In genomic region chr12:205026-205425, GRCh38 we compare ENCODE assay signal across 21 cellular contexts. TPM values are rescaled to one million over a fixed set of nuclear protein-coding genes. Genes with fewer than 3 reads are reported as not detected.
A peak's percentile ranks its signal among the peaks of the same experiment; 100 is the strongest.
DNase-seq lines count a peak whose midpoint lies in the region; ATAC-seq, FAIRE-seq and TF ChIP-seq lines count a peak whose summit lies in the region.
"Had no signal": no experiment of that assay in that cellular context is flagged by ENCODE, and none has a peak within 500 bp of the region (broad histone marks: within the 10 kb centered on the region; RNA-seq: fewer than 3 reads in every experiment).

No MANE protein-coding gene starts in this region.

- H3K4me3 Mint-ChIP-seq in WTC11 (peak overlapping the region; percentile 36), neural crest cell (peak overlapping the region; percentile 62)
- H3K4me3 Mint-ChIP-seq: CD4-positive, alpha-beta memory T cell had no signal

- no peak for FAIRE-seq in kidney (lab: Jason Lieb, UNC)
- FAIRE-seq: A204.1, D721Med, G401.6, GM12891, H54 had no signal

- H3K4me1 Mint-ChIP-seq in WTC11 (peaks cover 18% of the 10 kb centered on the region), neural crest cell (peaks cover 3% of the 10 kb centered on the region)

- CTCF ChIA-PET in WTC11 (lab: Charles Lee) = interaction anchor here (0.6 kb wide), 1 partner anchor 151 kb away, joined by 3 read pairs; no protein-coding TSS in a partner anchor

- H3K36me3 Mint-ChIP-seq in WTC11 (no peaks in the 10 kb centered on the region), neural crest cell (ENCODE audit: low read depth) (no peaks in the 10 kb centered on the region)
- H3K36me3 Mint-ChIP-seq: CD4-positive, alpha-beta memory T cell had no signal

- peaks cover 9% of the 10 kb centered on the region for H3K9me3 Mint-ChIP-seq in WTC11
- H3K9me3 Mint-ChIP-seq in neural crest cell = no peaks in the 10 kb centered on the region

- no peaks in the 10 kb centered on the region for H3K27me3 ChIP-seq in ascending aorta
- H3K27me3 ChIP-seq: BE2C had no signal

- ATAC-seq in WTC11 = no peak
- ATAC-seq in GM18517 (IDR thresholded peaks at IDR 0.05; ENCODE audit: unreplicated experiment) = no peak
- ATAC-seq: HCT116 had no signal

- intact Hi-C loops in kidney (cut with DNase I) = no loop called here
- intact Hi-C loops in ascending aorta (cut with DNase I) = no loop called here

- no peak overlapping the region for H3K27ac ChIP-seq in kidney (ENCODE audit: low read depth in 2 of 2, low read length in 2 of 2)
- no peak overlapping the region for H3K27ac ChIP-seq in ascending aorta
- H3K27ac ChIP-seq: C4-2B had no signal

- POLR2A ChIA-PET in WTC11 (lab: Charles Lee) = no interaction called here

- H3K27ac Mint-ChIP-seq in WTC11 (no peak overlapping the region), neural crest cell (ENCODE audit: unreplicated experiment) (no peak overlapping the region)
- H3K27ac Mint-ChIP-seq: CD4-positive, alpha-beta memory T cell had no signal

- H3K36me3 ChIP-seq in kidney (ENCODE audit: control insufficient read depth in 1 of 2, insufficient read depth in 2 of 2, low read length in 2 of 2) = peaks cover 10 to 43% of the 10 kb centered on the region in 2 donors
- H3K36me3 ChIP-seq in ascending aorta = no peaks in the 10 kb centered on the region
- H3K36me3 ChIP-seq: BE2C had no signal

- TF ChIP-seq CTCF in WTC11 (IDR thresholded peaks at IDR 0.05) (no peak), kidney (IDR thresholded peaks at IDR 0.05; ENCODE audit: borderline replicate concordance, extremely low read depth, insufficient read depth) (no peak), neural crest cell (conservative IDR thresholded peaks at IDR 0.05) (no peak), ascending aorta (IDR thresholded peaks at IDR 0.05) (no peak)

- H3K9me3 ChIP-seq in kidney (ENCODE audit: control insufficient read depth in 1 of 2, low read length in 2 of 2) (no peaks in the 10 kb centered on the region), ascending aorta (no peaks in the 10 kb centered on the region)
- H3K9me3 ChIP-seq: BE2C had no signal

- DNase-seq in WTC11 (ENCODE audit: low spot score) (no peak), kidney (peak; percentile 60), neural crest cell (ENCODE audit: low read depth, low spot score) (no peak), AG08396 (ENCODE audit: low spot score) (no peak), NCI-H2107 treated with DMSO at 0.1 percent for 48 hours (lab: John Stamatoyannopoulos, UW; ENCODE audit: unreplicated experiment) (no peak), ascending aorta (ENCODE audit: low spot score in 2 of 2) (no peak)
- DNase-seq: BE2C; CD4-positive, alpha-beta memory T cell; DMS153; DMS79 treated with DMSO at 0.1 percent for 48 hours; EL; IMR-90 had no signal

- H3K4me1 ChIP-seq in kidney (ENCODE audit: control insufficient read depth in 1 of 2, insufficient read depth in 1 of 2, low read depth in 1 of 2, low read length in 2 of 2) (peaks cover 8 to 23% of the 10 kb centered on the region in 2 donors), ascending aorta (peaks cover 0 to 3% of the 10 kb centered on the region in 2 donors)
- H3K4me1 ChIP-seq: BE2C had no signal

- H3K27me3 Mint-ChIP-seq in WTC11 (ENCODE audit: low read depth) (peaks cover 65% of the 10 kb centered on the region), neural crest cell (ENCODE audit: low read depth) (peaks cover 60% of the 10 kb centered on the region)

- no peak overlapping the region for H3K9ac ChIP-seq in kidney (ENCODE audit: low read length in 2 of 2)

- no peak overlapping the region for H3K4me3 ChIP-seq in kidney (ENCODE audit: low read length in 2 of 2)
- H3K4me3 ChIP-seq in ascending aorta = no peak overlapping the region

TF ChIP-seq in WTC11, 78 proteins besides CTCF, POLR2A, EP300 and RAD21:
- TF ChIP-seq TP53 (CRISPR knock-in tag; IDR thresholded peaks at IDR 0.05) (no peak), NR2C2 (CRISPR knock-in tag; IDR thresholded peaks at IDR 0.05) (no peak), EMX1 (CRISPR knock-in tag; IDR thresholded peaks at IDR 0.05) (no peak), ELF4 (CRISPR knock-in tag; IDR thresholded peaks at IDR 0.05; ENCODE audit: low read depth) (no peak), FOXK1 (CRISPR knock-in tag; IDR thresholded peaks at IDR 0.05) (no peak), MAX (CRISPR knock-in tag; IDR thresholded peaks at IDR 0.05) (no peak), SMAD4 (CRISPR knock-in tag; IDR thresholded peaks at IDR 0.05) (no peak), ATF1 (CRISPR knock-in tag; IDR thresholded peaks at IDR 0.05) (no peak), SOX15 (CRISPR knock-in tag; IDR thresholded peaks at IDR 0.05) (no peak)
- TF ChIP-seq, protein P1, sequence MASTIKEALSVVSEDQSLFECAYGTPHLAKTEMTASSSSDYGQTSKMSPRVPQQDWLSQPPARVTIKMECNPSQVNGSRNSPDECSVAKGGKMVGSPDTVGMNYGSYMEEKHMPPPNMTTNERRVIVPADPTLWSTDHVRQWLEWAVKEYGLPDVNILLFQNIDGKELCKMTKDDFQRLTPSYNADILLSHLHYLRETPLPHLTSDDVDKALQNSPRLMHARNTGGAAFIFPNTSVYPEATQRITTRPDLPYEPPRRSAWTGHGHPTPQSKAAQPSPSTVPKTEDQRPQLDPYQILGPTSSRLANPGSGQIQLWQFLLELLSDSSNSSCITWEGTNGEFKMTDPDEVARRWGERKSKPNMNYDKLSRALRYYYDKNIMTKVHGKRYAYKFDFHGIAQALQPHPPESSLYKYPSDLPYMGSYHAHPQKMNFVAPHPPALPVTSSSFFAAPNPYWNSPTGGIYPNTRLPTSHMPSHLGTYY (CRISPR knock-in tag; IDR thresholded peaks at IDR 0.05) = no peak
- TF ChIP-seq, protein P2, sequence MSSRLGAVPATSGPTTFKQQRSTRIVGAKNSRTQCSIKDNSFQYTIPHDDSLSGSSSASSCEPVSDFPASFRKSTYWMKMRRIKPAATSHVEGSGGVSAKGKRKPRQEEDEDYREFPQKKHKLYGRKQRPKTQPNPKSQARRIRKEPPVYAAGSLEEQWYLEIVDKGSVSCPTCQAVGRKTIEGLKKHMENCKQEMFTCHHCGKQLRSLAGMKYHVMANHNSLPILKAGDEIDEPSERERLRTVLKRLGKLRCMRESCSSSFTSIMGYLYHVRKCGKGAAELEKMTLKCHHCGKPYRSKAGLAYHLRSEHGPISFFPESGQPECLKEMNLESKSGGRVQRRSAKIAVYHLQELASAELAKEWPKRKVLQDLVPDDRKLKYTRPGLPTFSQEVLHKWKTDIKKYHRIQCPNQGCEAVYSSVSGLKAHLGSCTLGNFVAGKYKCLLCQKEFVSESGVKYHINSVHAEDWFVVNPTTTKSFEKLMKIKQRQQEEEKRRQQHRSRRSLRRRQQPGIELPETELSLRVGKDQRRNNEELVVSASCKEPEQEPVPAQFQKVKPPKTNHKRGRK (CRISPR knock-in tag; IDR thresholded peaks at IDR 0.05; ENCODE audit: borderline replicate concordance) = no peak

RNA-seq across cellular contexts. Expression of gene SLC6A12, which starts 8.9 kb away (rescaled TPM):
- total RNA-seq in WTC11 (2021) = 0.39 to 0.79 TPM (median 0.76 TPM) in 3 replicates
- total RNA-seq in kidney = 130 TPM
- polyA plus RNA-seq in kidney (ENCODE audit: insufficient read depth, low read depth, low replicate concordance) = 45.6 TPM
- total RNA-seq in neural crest cell = 0.14 and 0.47 TPM in 2 replicates
- total RNA-seq in ascending aorta = 1.4 TPM
- total RNA-seq: HT-29, IMR-90 had no signal
- polyA plus RNA-seq: CD4-positive, alpha-beta memory T cell; IMR-90 had no signal

RNA-seq across cellular contexts. Expression of gene SLC6A13, which starts 57.6 kb away (rescaled TPM):
- 0.21 to 0.55 TPM (median 0.37 TPM) in 3 replicates for total RNA-seq in WTC11 (2021)
- total RNA-seq in kidney = 22.8 TPM
- 161 TPM for polyA plus RNA-seq in kidney (ENCODE audit: insufficient read depth, low read depth, low replicate concordance)
- total RNA-seq in neural crest cell = 0.27 and 0.30 TPM in 2 replicates
- not detected for total RNA-seq in ascending aorta
- total RNA-seq: HT-29 had no signal

Comparison
In these comparisons a context has a peak if more than half of its experiments do, and no peak if none do; other contexts are left out.
1. RNA of gene SLC6A12, which starts 8.9 kb away (total RNA-seq): 130 TPM in kidney (single experiment); 1.4 TPM in ascending aorta (single experiment), 0.39 to 0.79 TPM in WTC11 and 0.14 to 0.47 TPM in neural crest cell; every median in the first group is over 10 times any median in the second.
2. RNA of gene SLC6A13, which starts 57.6 kb away (total RNA-seq): 22.8 TPM in kidney (single experiment); 0.21 to 0.55 TPM in WTC11, 0.27 to 0.30 TPM in neural crest cell and not detected in ascending aorta (single experiment); every median in the first group is over 10 times any median in the second.